ENCODE assay signal across 10 cellular contexts in genomic region chr10:44005788-44006099, GRCh38.
"Had no signal": no experiment of that assay in that cellular context is flagged by ENCODE, and none has a peak within 500 bp of the region (broad histone marks: within the 10 kb centered on the region; RNA-seq: fewer than 3 reads in every experiment).

No MANE protein-coding gene starts in this region.

- H3K9me3 ChIP-seq: HAP-1 had no signal

- FAIRE-seq: HTR-8/SVneo, K562 had no signal

- H3K36me3 ChIP-seq: HAP-1 had no signal

- H3K27ac ChIP-seq: GM23248 had no signal

- DNase-seq: GM23248, GOT3, H7, HFFc6, IMR-90, KG1 had no signal

- H3K4me1 ChIP-seq: HAP-1 had no signal

- ATAC-seq: HCT116 had no signal

- H3K4me3 ChIP-seq: GM23248, HAP-1, K562 had no signal
